ENCODE assay signal across 29 cellular contexts in the genomic region with DNA sequence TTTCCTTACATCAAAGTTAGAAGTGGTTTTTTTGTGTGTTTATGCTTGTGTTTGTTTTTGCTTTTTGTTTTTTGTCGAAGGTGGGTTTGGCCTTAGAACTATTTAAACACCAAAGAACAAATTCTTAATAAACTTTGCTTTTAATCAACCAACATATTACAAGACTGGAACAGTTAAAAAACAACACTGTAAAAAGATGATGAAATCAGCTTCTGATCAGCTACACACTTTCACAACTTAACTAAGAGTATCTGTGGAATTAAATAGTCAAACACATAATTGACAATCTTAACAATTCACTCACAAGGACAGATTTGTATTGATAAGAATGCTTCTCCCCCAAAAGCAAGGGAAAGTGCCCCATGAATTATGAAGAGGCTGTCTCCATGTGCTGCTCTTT.
"Had no signal": no experiment of that assay in that cellular context is flagged by ENCODE, and none has a peak within 500 bp of the region (broad histone marks: within the 10 kb centered on the region; RNA-seq: fewer than 3 reads in every experiment).

No MANE protein-coding gene starts in this region.

- H3K4me1 ChIP-seq: stomach, suprapubic skin, testis, thyroid gland, tibial artery, tibial nerve, transverse colon, upper lobe of left lung, upper lobe of right lung, uterus, vagina had no signal

- DNase-seq: stimulated activated CD4-positive, alpha-beta T cell treated with anti-CD3 and anti-CD28 coated beads, Interleukin-2, amount 100 ng/mL, for 48 hours; stimulated activated CD4-positive, alpha-beta T cell treated with anti-CD3 and anti-CD28 coated beads, Interleukin-4, amount 100 ng/mL, for 1 hour; stimulated activated CD4-positive, alpha-beta T cell treated with anti-CD3 and anti-CD28 coated beads, Interleukin-4, amount 100 ng/mL, for 24 hours; stimulated activated CD4-positive, alpha-beta T cell treated with anti-CD3 and anti-CD28 coated beads, Interleukin-4, amount 100 ng/mL, for 4 hours; stimulated activated CD8-positive, alpha-beta memory T cell treated with anti-CD3 and anti-CD28 coated beads, Interleukin-4, amount 100 ng/mL, for 48 hours; stimulated activated naive B cell treated with anti-CD40 and anti-IgM and Interleukin-4, amounts not matched to agents 10 μg/mL and 1 μg/mL and 100 μg/mL, for 72 hours; stimulated activated naive CD4-positive, alpha-beta T cell; stimulated activated naive CD4-positive, alpha-beta T cell treated with Interleukin-2 at 50 U/mL for 16 hours; stimulated activated naive CD8-positive, alpha-beta T cell treated with anti-CD3 and anti-CD28 coated beads, Interleukin-15, amount 100 ng/mL, for 72 hours; stimulated activated naive CD8-positive, alpha-beta T cell treated with anti-CD3 and anti-CD28 coated beads, Interleukin-15, Interleukin-2, amounts not matched to agents 100 U/mL and 50 U/mL, for 24 hours; stomach; substantia nigra; testis; thyroid gland; tibial artery; transverse colon; trophoblast cell; upper lobe of left lung; upper lobe of right lung; uterus had no signal

- H3K27me3 ChIP-seq: stomach, testis, thyroid gland, tibial artery, tibial nerve, transverse colon, upper lobe of left lung, upper lobe of right lung, uterus, vagina had no signal

- H3K36me3 ChIP-seq: stomach, suprapubic skin, thoracic aorta, thyroid gland, tibial artery, tibial nerve, transverse colon, upper lobe of left lung, upper lobe of right lung, uterus, vagina had no signal

- H3K27ac ChIP-seq: stomach, suprapubic skin, testis, thoracic aorta, thyroid gland, tibial artery, tibial nerve, transverse colon, upper lobe of left lung, upper lobe of right lung, uterus, vagina had no signal

- ATAC-seq: stimulated activated effector memory CD8-positive, alpha-beta T cell treated with anti-CD3 and anti-CD28 coated beads, Interleukin-12 subunit alpha, Interleukin-12 subunit beta, amount 100 ng/mL, for 72 hours; stimulated activated memory B cell treated with anti-CD40 and anti-IgM and Interleukin-4, amounts not matched to agents 10 μg/mL and 1 μg/mL and 100 μg/mL, for 72 hours; stimulated activated naive B cell treated with anti-CD40 and anti-IgM and Interleukin-4, amounts not matched to agents 10 μg/mL and 1 μg/mL and 100 μg/mL, for 72 hours; stimulated activated naive CD8-positive, alpha-beta T cell treated with anti-CD3 and anti-CD28 coated beads, Interleukin-15, amount 100 ng/mL, for 72 hours; stimulated activated naive CD8-positive, alpha-beta T cell treated with anti-CD3 and anti-CD28 coated beads, Interleukin-15, Interleukin-2, amounts not matched to agents 100 U/mL and 50 U/mL, for 24 hours; upper lobe of right lung had no signal

- H3K9me3 ChIP-seq: stomach, suprapubic skin, testis, thoracic aorta, thyroid gland, tibial artery, tibial nerve, transverse colon, upper lobe of left lung, upper lobe of right lung, uterus, vagina had no signal

- H3K4me3 ChIP-seq: stomach, suprapubic skin, testis, thoracic aorta, thyroid gland, tibial artery, tibial nerve, transverse colon, upper lobe of left lung, upper lobe of right lung, uterus, vagina had no signal

- H3K4me3 Mint-ChIP-seq: stimulated activated effector memory CD8-positive, alpha-beta T cell treated with anti-CD3 and anti-CD28 coated beads, Interleukin-12 subunit alpha, Interleukin-12 subunit beta, amount 100 ng/mL, for 72 hours; stimulated activated memory B cell treated with anti-CD40 and anti-IgM and Interleukin-4, amounts not matched to agents 10 μg/mL and 1 μg/mL and 100 μg/mL, for 72 hours; stimulated activated naive B cell treated with anti-CD40 and anti-IgM and Interleukin-4, amounts not matched to agents 10 μg/mL and 1 μg/mL and 100 μg/mL, for 72 hours; stimulated activated naive CD8-positive, alpha-beta T cell treated with anti-CD3 and anti-CD28 coated beads, Interleukin-15, amount 100 ng/mL, for 72 hours; stimulated activated naive CD8-positive, alpha-beta T cell treated with anti-CD3 and anti-CD28 coated beads, Interleukin-15, Interleukin-2, amounts not matched to agents 100 ng/mL and 50 ng/mL, for 24 hours; type B pancreatic cell had no signal

- H3K27ac Mint-ChIP-seq: stimulated activated effector memory CD8-positive, alpha-beta T cell treated with anti-CD3 and anti-CD28 coated beads, Interleukin-12 subunit alpha, Interleukin-12 subunit beta, amount 100 ng/mL, for 72 hours; stimulated activated memory B cell treated with anti-CD40 and anti-IgM and Interleukin-4, amounts not matched to agents 10 μg/mL and 1 μg/mL and 100 μg/mL, for 72 hours; stimulated activated naive B cell treated with anti-CD40 and anti-IgM and Interleukin-4, amounts not matched to agents 10 μg/mL and 1 μg/mL and 100 μg/mL, for 72 hours; stimulated activated naive CD8-positive, alpha-beta T cell treated with anti-CD3 and anti-CD28 coated beads, Interleukin-15, amount 100 ng/mL, for 72 hours; stimulated activated naive CD8-positive, alpha-beta T cell treated with anti-CD3 and anti-CD28 coated beads, Interleukin-15, Interleukin-2, amounts not matched to agents 100 ng/mL and 50 ng/mL, for 24 hours; type B pancreatic cell had no signal

- FAIRE-seq: urothelium cell line had no signal

- H3K4me1 Mint-ChIP-seq: stimulated activated effector memory CD8-positive, alpha-beta T cell treated with anti-CD3 and anti-CD28 coated beads, Interleukin-12 subunit alpha, Interleukin-12 subunit beta, amount 100 ng/mL, for 72 hours; stimulated activated memory B cell treated with anti-CD40 and anti-IgM and Interleukin-4, amounts not matched to agents 10 μg/mL and 1 μg/mL and 100 μg/mL, for 72 hours; stimulated activated naive B cell treated with anti-CD40 and anti-IgM and Interleukin-4, amounts not matched to agents 10 μg/mL and 1 μg/mL and 100 μg/mL, for 72 hours; stimulated activated naive CD8-positive, alpha-beta T cell treated with anti-CD3 and anti-CD28 coated beads, Interleukin-15, amount 100 ng/mL, for 72 hours had no signal

- H3K9me3 Mint-ChIP-seq: stimulated activated effector memory CD8-positive, alpha-beta T cell treated with anti-CD3 and anti-CD28 coated beads, Interleukin-12 subunit alpha, Interleukin-12 subunit beta, amount 100 ng/mL, for 72 hours; stimulated activated memory B cell treated with anti-CD40 and anti-IgM and Interleukin-4, amounts not matched to agents 10 μg/mL and 1 μg/mL and 100 μg/mL, for 72 hours; stimulated activated naive CD8-positive, alpha-beta T cell treated with anti-CD3 and anti-CD28 coated beads, Interleukin-15, Interleukin-2, amounts not matched to agents 100 ng/mL and 50 ng/mL, for 24 hours; type B pancreatic cell had no signal

- H3K36me3 Mint-ChIP-seq: stimulated activated effector memory CD8-positive, alpha-beta T cell treated with anti-CD3 and anti-CD28 coated beads, Interleukin-12 subunit alpha, Interleukin-12 subunit beta, amount 100 ng/mL, for 72 hours; stimulated activated memory B cell treated with anti-CD40 and anti-IgM and Interleukin-4, amounts not matched to agents 10 μg/mL and 1 μg/mL and 100 μg/mL, for 72 hours; stimulated activated naive B cell treated with anti-CD40 and anti-IgM and Interleukin-4, amounts not matched to agents 10 μg/mL and 1 μg/mL and 100 μg/mL, for 72 hours; type B pancreatic cell had no signal
